In the genomic region with DNA sequence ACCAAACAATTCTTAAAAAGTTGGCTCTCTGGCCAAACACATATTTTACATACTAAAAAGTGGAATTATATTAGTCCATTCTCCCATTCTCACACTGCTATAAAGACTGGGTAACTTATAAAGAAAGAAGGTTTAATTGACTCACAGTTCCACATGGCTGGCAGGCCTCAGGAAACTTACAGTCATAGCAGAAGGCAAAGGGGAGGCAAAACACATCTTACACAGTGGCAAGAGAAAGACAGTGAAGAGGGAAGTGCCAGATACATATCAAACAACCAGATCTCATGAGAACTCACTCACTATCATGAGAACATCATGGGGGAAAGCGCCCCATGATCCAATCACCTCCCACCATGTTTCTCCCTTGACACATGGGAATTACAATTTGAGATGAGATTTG, we compare ENCODE assay signal across 30 cellular contexts. TPM values are rescaled to one million over a fixed set of nuclear protein-coding genes. Genes with fewer than 3 reads are reported as not detected.
"Had no signal": no experiment of that assay in that cellular context is flagged by ENCODE, and none has a peak within 500 bp of the region (broad histone marks: within the 10 kb centered on the region; RNA-seq: fewer than 3 reads in every experiment).

No MANE protein-coding gene starts in this region.

- H3K27ac ChIP-seq: gastrocnemius medialis, prostate gland, right atrium auricular region, stomach, thyroid gland, vagina had no signal

- DNase-seq: cortex of kidney; effector memory CD8-positive, alpha-beta T cell; erythroblast; foreskin fibroblast; gastrocnemius medialis; mesenchymal stem cell; midbrain; naive thymus-derived CD4-positive, alpha-beta T cell; nephron progenitor cell; nucleus accumbens; stimulated activated CD4-positive, alpha-beta T cell treated with anti-CD3 and anti-CD28 coated beads, Interleukin-12 subunit alpha, Interleukin-12 subunit beta, amount 100 ng/mL, for 4 hours; stimulated activated CD4-positive, alpha-beta T cell treated with anti-CD3 and anti-CD28 coated beads, Interleukin-1b, Interleukin-23, amount 100 ng/mL, for 48 hours; stimulated activated CD4-positive, alpha-beta T cell treated with anti-CD3 and anti-CD28 coated beads, Interleukin-4, amount 100 ng/mL, for 1 hour; stimulated activated CD8-positive, alpha-beta memory T cell treated with anti-CD3 and anti-CD28 coated beads, Interleukin-4, amount 100 ng/mL, for 48 hours; stimulated activated naive CD4-positive, alpha-beta T cell treated with Interleukin-2 at 50 U/mL for 16 hours; stomach; trophoblast cell had no signal

- H3K27me3 ChIP-seq: gastrocnemius medialis, right atrium auricular region, thyroid gland, vagina had no signal

- H3K4me1 ChIP-seq: gastrocnemius medialis, stomach, thyroid gland had no signal

- H3K9me3 ChIP-seq: gastrocnemius medialis, prostate gland, thyroid gland, vagina had no signal

- H3K4me3 ChIP-seq: gastrocnemius medialis, prostate gland, right atrium auricular region, smooth muscle cell, stomach, thyroid gland, vagina had no signal

- H3K27me3 Mint-ChIP-seq: naive thymus-derived CD4-positive, alpha-beta T cell had no signal

- H3K36me3 ChIP-seq: gastrocnemius medialis, prostate gland, right atrium auricular region, stomach, thyroid gland, vagina had no signal

- H3K4me3 Mint-ChIP-seq: effector memory CD8-positive, alpha-beta T cell; nephron progenitor cell had no signal

- H3K27ac Mint-ChIP-seq: effector memory CD8-positive, alpha-beta T cell; nephron progenitor cell had no signal

- FAIRE-seq: endometrium, keratinocyte had no signal

- ATAC-seq: effector memory CD8-positive, alpha-beta T cell; gastrocnemius medialis; left lobe of liver; naive thymus-derived CD4-positive, alpha-beta T cell had no signal

RNA-seq across cellular contexts. Expression of a gene that starts 42.6 kb away (rescaled TPM):
- total RNA-seq: gastrocnemius medialis, glomerular endothelial cell, lung microvascular endothelial cell, osteocyte, right atrium auricular region, subcutaneous adipose tissue, temporal lobe, thyroid gland had no signal
- polyA plus RNA-seq: smooth muscle cell had no signal
